ENCODE assay signal across 8 cellular contexts in genomic region chr4:176793060-176793605, GRCh38. TPM values are rescaled to one million over a fixed set of nuclear protein-coding genes. Genes with fewer than 3 reads are reported as not detected.
A peak's percentile ranks its signal among the peaks of the same experiment; 100 is the strongest.
DNase-seq lines count a peak whose midpoint lies in the region; ATAC-seq and TF ChIP-seq lines count a peak whose summit lies in the region.

No MANE protein-coding gene starts in this region.

- no peak overlapping the region for H3K27ac Mint-ChIP-seq in natural killer cell treated with Interleukin-12 subunit alpha and Interleukin-12 subunit beta and Interleukin-15 and Interleukin-18, amount 100 ng/mL, for 72 hours
- H3K27ac Mint-ChIP-seq in natural killer cell (no peak overlapping the region), Calu3 (ENCODE audit: unreplicated experiment) (no peak overlapping the region)
- no peak overlapping the region for H3K27ac Mint-ChIP-seq in naive thymus-derived CD8-positive, alpha-beta T cell

- ATAC-seq in natural killer cell treated with Interleukin-12 subunit alpha and Interleukin-12 subunit beta and Interleukin-15 and Interleukin-18, amount 100 ng/mL, for 72 hours, result peak; percentile 19 to 28
- ATAC-seq in natural killer cell (no peak), HG03439 (IDR thresholded peaks at IDR 0.05; ENCODE audit: unreplicated experiment) (no peak)
- ATAC-seq in naive thymus-derived CD8-positive, alpha-beta T cell, result no peak

- H3K27me3 ChIP-seq in ectodermal cell (ENCODE audit: control insufficient read depth, insufficient read depth, low read length, poor library complexity, severe bottlenecking), result peaks cover 35% of the 10 kb centered on the region

- H3K9me3 ChIP-seq in ectodermal cell (ENCODE audit: control insufficient read depth, low read length), result no peaks in the 10 kb centered on the region

- peaks cover 18 to 41% of the 10 kb centered on the region in 2 donors for H3K27me3 Mint-ChIP-seq in natural killer cell treated with Interleukin-12 subunit alpha and Interleukin-12 subunit beta and Interleukin-15 and Interleukin-18, amount 100 ng/mL, for 72 hours
- H3K27me3 Mint-ChIP-seq in natural killer cell (ENCODE audit: low read depth in 2 of 2) (peaks cover 25 to 29% of the 10 kb centered on the region in 2 donors), Calu3 (ENCODE audit: unreplicated experiment) (no peaks in the 10 kb centered on the region)
- H3K27me3 Mint-ChIP-seq in naive thymus-derived CD8-positive, alpha-beta T cell, result peaks cover 34 to 58% (median 48%) of the 10 kb centered on the region in 5 donors

- H3K4me3 Mint-ChIP-seq in natural killer cell treated with Interleukin-12 subunit alpha and Interleukin-12 subunit beta and Interleukin-15 and Interleukin-18, amount 100 ng/mL, for 72 hours, result no peak overlapping the region
- no peak overlapping the region for H3K4me3 Mint-ChIP-seq in natural killer cell
- H3K4me3 Mint-ChIP-seq in naive thymus-derived CD8-positive, alpha-beta T cell, result peak overlapping the region in 8 of 10 donors; percentile 0 to 65 (median 54)
- no peak overlapping the region for H3K4me3 Mint-ChIP-seq in Calu3 (ENCODE audit: low read depth, unreplicated experiment)

- BruUV-seq in Calu3 (replicated peaks; lab: Mats Ljungman, UMichigan), result no TSS peak

- H3K9me3 Mint-ChIP-seq in natural killer cell treated with Interleukin-12 subunit alpha and Interleukin-12 subunit beta and Interleukin-15 and Interleukin-18, amount 100 ng/mL, for 72 hours, result no peaks in the 10 kb centered on the region
- H3K9me3 Mint-ChIP-seq in natural killer cell (peaks cover 5 to 10% of the 10 kb centered on the region in 2 donors), Calu3 (ENCODE audit: low read depth, unreplicated experiment) (no peaks in the 10 kb centered on the region)
- peaks cover 0 to 8% (median 2%) of the 10 kb centered on the region in 9 donors for H3K9me3 Mint-ChIP-seq in naive thymus-derived CD8-positive, alpha-beta T cell

- DNase-seq in natural killer cell treated with Interleukin-12 subunit alpha and Interleukin-12 subunit beta and Interleukin-15 and Interleukin-18, amount 100 ng/mL, for 72 hours (ENCODE audit: low spot score), result no peak
- DNase-seq in natural killer cell (no peak), dedifferentiated amniotic fluid mesenchymal stem cell (ENCODE audit: extremely low spot score) (no peak), Calu3 (no peak)
- DNase-seq in naive thymus-derived CD8-positive, alpha-beta T cell, result no peak
- no peak for DNase-seq in activated CD4-positive, alpha-beta T cell treated with anti-CD3 and anti-CD28 coated beads, Interleukin-2, amount 50 U/mL, for 1 hour

- no peaks in the 10 kb centered on the region for H3K4me1 Mint-ChIP-seq in natural killer cell treated with Interleukin-12 subunit alpha and Interleukin-12 subunit beta and Interleukin-15 and Interleukin-18, amount 100 ng/mL, for 72 hours (ENCODE audit: low read depth in 2 of 2)
- H3K4me1 Mint-ChIP-seq in natural killer cell (no peaks in the 10 kb centered on the region), Calu3 (ENCODE audit: low read depth, unreplicated experiment) (peaks cover 28% of the 10 kb centered on the region)
- H3K4me1 Mint-ChIP-seq in naive thymus-derived CD8-positive, alpha-beta T cell, result peaks cover 0 to 14% (median 4%) of the 10 kb centered on the region in 4 donors

- H3K36me3 ChIP-seq in ectodermal cell (ENCODE audit: control insufficient read depth, insufficient read depth, low read length), result no peaks in the 10 kb centered on the region

- POLR2A ChIA-PET in naive thymus-derived CD8-positive, alpha-beta T cell (lab: Charles Lee), result no interaction called here

- CTCF ChIA-PET in Calu3 (lab: Charles Lee), result interaction anchor here (0.8 to 1.6 kb wide), 2 partner anchors 254 to 415 kb away, joined by 3 to 8 read pairs; no protein-coding TSS in a partner anchor

- no peak for TF ChIP-seq CTCF in natural killer cell (IDR thresholded peaks at IDR 0.05)
- TF ChIP-seq CTCF in Calu3 (IDR thresholded peaks at IDR 0.05; ENCODE audit: unreplicated experiment), result no peak

- H3K36me3 Mint-ChIP-seq in natural killer cell treated with Interleukin-12 subunit alpha and Interleukin-12 subunit beta and Interleukin-15 and Interleukin-18, amount 100 ng/mL, for 72 hours, result peaks cover 11% of the 10 kb centered on the region
- H3K36me3 Mint-ChIP-seq in natural killer cell (peaks cover 14% of the 10 kb centered on the region), Calu3 (ENCODE audit: insufficient read depth, unreplicated experiment) (peaks cover 5% of the 10 kb centered on the region)
- H3K36me3 Mint-ChIP-seq in naive thymus-derived CD8-positive, alpha-beta T cell, result peaks cover 0 to 4% (median 0%) of the 10 kb centered on the region in 3 donors

- no peak overlapping the region for H3K27ac ChIP-seq in ectodermal cell (ENCODE audit: insufficient read depth, low read depth, low read length, poor library complexity, severe bottlenecking)

- intact Hi-C loops in natural killer cell (cut with micrococcal nuclease), result no loop called here
- intact Hi-C loops in Calu3 (cut with micrococcal nuclease; ENCODE audit: unreplicated experiment), result loop anchor here (10.0 kb wide), 1 partner anchor 522 kb away; no protein-coding TSS in a partner anchor

- no peaks in the 10 kb centered on the region for H3K4me1 ChIP-seq in ectodermal cell (ENCODE audit: control insufficient read depth, insufficient read depth, low read length)

- WGBS in ectodermal cell, 2 experiments, result 3% methylated on average over 21 to 24 of the region's 24 CpGs

- H3K4me3 ChIP-seq in ectodermal cell (ENCODE audit: insufficient read depth, low read depth, low read length), result peak overlapping the region; percentile 73

RNA-seq across cellular contexts. Expression of gene VEGFC, which starts 0.4 kb away (rescaled TPM):
- total RNA-seq in natural killer cell treated with Interleukin-12 subunit alpha and Interleukin-12 subunit beta and Interleukin-15 and Interleukin-18, amount 100 ng/mL, for 72 hours, result not detected
- not detected for total RNA-seq in natural killer cell
- polyA plus RNA-seq in ectodermal cell (2013, experiment 1 of 4), result 2.1 TPM
- polyA plus RNA-seq in ectodermal cell (2013, experiment 2 of 4), result 1.5 TPM
- 3.5 TPM for polyA plus RNA-seq in ectodermal cell (2013, experiment 3 of 4)
- 4.1 TPM for polyA plus RNA-seq in ectodermal cell (2013, experiment 4 of 4)
- not detected for total RNA-seq in naive thymus-derived CD8-positive, alpha-beta T cell
- polyA plus RNA-seq in naive thymus-derived CD8-positive, alpha-beta T cell, result not detected
- total RNA-seq in Calu3 (2022), result 1.2 and 1.5 TPM in 2 replicates

Comparison
In these comparisons a context has a peak if more than half of its experiments do, and no peak if none do; other contexts are left out.
1. ATAC-seq: peak in natural killer cell treated with Interleukin-12 subunit alpha and Interleukin-12 subunit beta and Interleukin-15 and Interleukin-18, amount 100 ng/mL, for 72 hours (2 of 2); none in natural killer cell (0 of 3), naive thymus-derived CD8-positive, alpha-beta T cell (0 of 2) and HG03439 (single experiment).
2. H3K4me3 Mint-ChIP-seq: peak in naive thymus-derived CD8-positive, alpha-beta T cell (8 of 10); none in natural killer cell treated with Interleukin-12 subunit alpha and Interleukin-12 subunit beta and Interleukin-15 and Interleukin-18, amount 100 ng/mL, for 72 hours (single experiment), natural killer cell (single experiment) and Calu3 (single experiment).